ENCODE assay signal across 1 cellular context in genomic region chr4:21962691-21963090, GRCh38.
TF ChIP-seq lines count a peak whose summit lies in the region.

No MANE protein-coding gene starts in this region.

TF ChIP-seq in H1, 55 proteins besides CTCF, POLR2A, EP300 and RAD21 (continued from another document):
- no peak for TF ChIP-seq GABPA (IDR thresholded peaks at IDR 0.05; ENCODE audit: borderline replicate concordance, insufficient read depth, low read length)
